ENCODE assay signal across 21 cellular contexts in genomic region chr2:28084564-28084963, GRCh38.
DNase-seq lines count a peak whose midpoint lies in the region; ATAC-seq and TF ChIP-seq lines count a peak whose summit lies in the region.
"Had no signal": no experiment of that assay in that cellular context is flagged by ENCODE, and none has a peak within 500 bp of the region (broad histone marks: within the 10 kb centered on the region; RNA-seq: fewer than 3 reads in every experiment).

No MANE protein-coding gene starts in this region.

- peaks cover 13 to 24% of the 10 kb centered on the region in 2 experiments for H3K4me1 ChIP-seq in neutrophil (ENCODE audit: control insufficient read depth in 1 of 2, insufficient read depth in 1 of 2, low read depth in 1 of 2, low read length in 1 of 2)

- no peaks in the 10 kb centered on the region for H3K36me3 ChIP-seq in neutrophil
- H3K36me3 ChIP-seq: right atrium auricular region had no signal

- DNase-seq in EH (ENCODE audit: low read depth) = peak; percentile 33
- peak; percentile 81 for DNase-seq in NOMO-1 treated with DMSO at 0.1 percent for 48 hours (lab: John Stamatoyannopoulos, UW; ENCODE audit: unreplicated experiment)
- peak; percentile 59 for DNase-seq in fibroblast of mammary gland (ENCODE audit: low read depth)
- no peak for DNase-seq in NCI-H1436 treated with DMSO at 0.1 percent for 48 hours (lab: John Stamatoyannopoulos, UW)
- no peak for DNase-seq in activated CD8-positive, alpha-beta T cell treated with anti-CD3 and anti-CD28 coated beads for 36 hours
- no peak for DNase-seq in NCI-H748 (lab: John Stamatoyannopoulos, UW; ENCODE audit: unreplicated experiment)
- DNase-seq: activated gamma-delta T cell; amygdala; CD4-positive, alpha-beta T cell; DMS53; effector memory CD8-positive, alpha-beta T cell; hypothalamus; midbrain; MM.1S; NCI-H2081; NCI-H510A; stimulated activated naive B cell treated with anti-CD40 and anti-IgM and Interleukin-4, amounts not matched to agents 10 μg/mL and 1 μg/mL and 100 μg/mL, for 72 hours had no signal

- H3K9me3 ChIP-seq in neutrophil = no peaks in the 10 kb centered on the region
- H3K9me3 ChIP-seq: right atrium auricular region had no signal

- no peak overlapping the region for H3K4me3 Mint-ChIP-seq in activated CD8-positive, alpha-beta T cell treated with anti-CD3 and anti-CD28 coated beads for 36 hours
- H3K4me3 Mint-ChIP-seq: CD4-positive, alpha-beta T cell; effector memory CD8-positive, alpha-beta T cell; stimulated activated naive B cell treated with anti-CD40 and anti-IgM and Interleukin-4, amounts not matched to agents 10 μg/mL and 1 μg/mL and 100 μg/mL, for 72 hours had no signal

- H3K9me3 Mint-ChIP-seq in activated CD8-positive, alpha-beta T cell treated with anti-CD3 and anti-CD28 coated beads for 36 hours = no peaks in the 10 kb centered on the region
- H3K9me3 Mint-ChIP-seq: CD4-positive, alpha-beta T cell; effector memory CD8-positive, alpha-beta T cell; stimulated activated naive B cell treated with anti-CD40 and anti-IgM and Interleukin-4, amounts not matched to agents 10 μg/mL and 1 μg/mL and 100 μg/mL, for 72 hours had no signal

- H3K27me3 Mint-ChIP-seq in activated CD8-positive, alpha-beta T cell treated with anti-CD3 and anti-CD28 coated beads for 36 hours = no peaks in the 10 kb centered on the region
- H3K27me3 Mint-ChIP-seq: CD4-positive, alpha-beta T cell; effector memory CD8-positive, alpha-beta T cell; stimulated activated naive B cell treated with anti-CD40 and anti-IgM and Interleukin-4, amounts not matched to agents 10 μg/mL and 1 μg/mL and 100 μg/mL, for 72 hours had no signal

- no peak overlapping the region for H3K27ac Mint-ChIP-seq in activated CD8-positive, alpha-beta T cell treated with anti-CD3 and anti-CD28 coated beads for 36 hours
- H3K27ac Mint-ChIP-seq: CD4-positive, alpha-beta T cell; stimulated activated naive B cell treated with anti-CD40 and anti-IgM and Interleukin-4, amounts not matched to agents 10 μg/mL and 1 μg/mL and 100 μg/mL, for 72 hours had no signal

- CTCF ChIA-PET in activated CD8-positive, alpha-beta T cell treated with anti-CD3 and anti-CD28 coated beads for 36 hours (lab: Charles Lee) = no interaction called here

- POLR2A ChIA-PET in activated CD8-positive, alpha-beta T cell treated with anti-CD3 and anti-CD28 coated beads for 36 hours (lab: Charles Lee) = no interaction called here

- H3K4me1 Mint-ChIP-seq in activated CD8-positive, alpha-beta T cell treated with anti-CD3 and anti-CD28 coated beads for 36 hours (ENCODE audit: low read depth) = peaks cover 18% of the 10 kb centered on the region
- H3K4me1 Mint-ChIP-seq: stimulated activated naive B cell treated with anti-CD40 and anti-IgM and Interleukin-4, amounts not matched to agents 10 μg/mL and 1 μg/mL and 100 μg/mL, for 72 hours had no signal

- intact Hi-C loops in activated CD8-positive, alpha-beta T cell treated with anti-CD3 and anti-CD28 coated beads for 36 hours (cut with micrococcal nuclease) = no loop called here

- TF ChIP-seq CTCF in fibroblast of mammary gland (conservative IDR thresholded peaks at IDR 0.05; ENCODE audit: control insufficient read depth, insufficient read depth, low read depth, low read length) (no peak), neutrophil (IDR thresholded peaks at IDR 0.05) (no peak)
- TF ChIP-seq CTCF in activated CD8-positive, alpha-beta T cell treated with anti-CD3 and anti-CD28 coated beads for 36 hours (IDR thresholded peaks at IDR 0.05) = no peak

- H3K36me3 Mint-ChIP-seq in activated CD8-positive, alpha-beta T cell treated with anti-CD3 and anti-CD28 coated beads for 36 hours (ENCODE audit: low read depth) = no peaks in the 10 kb centered on the region

- no peak overlapping the region for H3K4me3 ChIP-seq in fibroblast of mammary gland (ENCODE audit: control insufficient read depth, low read depth, low read length)
- no peak overlapping the region for H3K4me3 ChIP-seq in neutrophil (ENCODE audit: low read depth in 1 of 2, low read length in 1 of 2)
- H3K4me3 ChIP-seq: right atrium auricular region, SK-N-MC had no signal

- H3K27me3 ChIP-seq in neutrophil = no peaks in the 10 kb centered on the region
- H3K27me3 ChIP-seq: right atrium auricular region had no signal

- ATAC-seq in GM21367 (IDR thresholded peaks at IDR 0.05; ENCODE audit: unreplicated experiment) = no peak
- ATAC-seq in activated CD8-positive, alpha-beta T cell treated with anti-CD3 and anti-CD28 coated beads for 36 hours = no peak
- ATAC-seq: effector memory CD8-positive, alpha-beta T cell; stimulated activated naive B cell treated with anti-CD40 and anti-IgM and Interleukin-4, amounts not matched to agents 10 μg/mL and 1 μg/mL and 100 μg/mL, for 72 hours had no signal

- H3K27ac ChIP-seq in neutrophil = peak overlapping the region; percentile 51
- H3K27ac ChIP-seq: right atrium auricular region, SK-N-MC had no signal

Comparison
In these comparisons a context has a peak if more than half of its experiments do, and no peak if none do; other contexts are left out.
1. DNase-seq: peak in EH (single experiment), NOMO-1 treated with DMSO at 0.1 percent for 48 hours (single experiment) and fibroblast of mammary gland (single experiment); none in NCI-H1436 treated with DMSO at 0.1 percent for 48 hours (single experiment), activated CD8-positive, alpha-beta T cell treated with anti-CD3 and anti-CD28 coated beads for 36 hours (single experiment) and NCI-H748 (single experiment).